Comparison of ENCODE assay signal across 15 cellular contexts in genomic region chr1:29624747-29625420, GRCh38.
"Had no signal": no experiment of that assay in that cellular context is flagged by ENCODE, and none has a peak within 500 bp of the region (broad histone marks: within the 10 kb centered on the region; RNA-seq: fewer than 3 reads in every experiment).

No MANE protein-coding gene starts in this region.

- H3K36me3 ChIP-seq: left ventricle myocardium inferior, lower lobe of right lung, tibial nerve, upper lobe of right lung, vagina had no signal

- H3K9me3 ChIP-seq: lower lobe of right lung, testis, upper lobe of right lung, vagina had no signal

- H3K27ac ChIP-seq: foreskin keratinocyte, left ventricle myocardium inferior, lower lobe of right lung, testis, tibial nerve, upper lobe of right lung, vagina had no signal

- H3K4me1 ChIP-seq: foreskin keratinocyte, left ventricle myocardium inferior, lower lobe of right lung, testis, tibial nerve, upper lobe of right lung, vagina had no signal

- ATAC-seq: foreskin keratinocyte; left cardiac atrium; lower lobe of right lung; right cardiac atrium; stimulated activated memory B cell treated with anti-CD40 and anti-IgM and Interleukin-4, amounts not matched to agents 10 μg/mL and 1 μg/mL and 100 μg/mL, for 72 hours; upper lobe of right lung had no signal

- DNase-seq: foreskin keratinocyte; immature natural killer cell; kidney; left cardiac atrium; left ventricle myocardium inferior; lower lobe of right lung; naive B cell; right cardiac atrium; stimulated activated CD4-positive, alpha-beta T cell treated with anti-CD3 and anti-CD28 coated beads, Interleukin-4, amount 100 ng/mL, for 1 hour; testis; upper lobe of right lung had no signal

- H3K27me3 ChIP-seq: testis, tibial nerve, vagina had no signal

- H3K4me3 ChIP-seq: left ventricle myocardium inferior, lower lobe of right lung, smooth muscle cell, testis, tibial nerve, upper lobe of right lung, vagina had no signal
